9 cellular contexts compared by ENCODE assay signal in the genomic region with DNA sequence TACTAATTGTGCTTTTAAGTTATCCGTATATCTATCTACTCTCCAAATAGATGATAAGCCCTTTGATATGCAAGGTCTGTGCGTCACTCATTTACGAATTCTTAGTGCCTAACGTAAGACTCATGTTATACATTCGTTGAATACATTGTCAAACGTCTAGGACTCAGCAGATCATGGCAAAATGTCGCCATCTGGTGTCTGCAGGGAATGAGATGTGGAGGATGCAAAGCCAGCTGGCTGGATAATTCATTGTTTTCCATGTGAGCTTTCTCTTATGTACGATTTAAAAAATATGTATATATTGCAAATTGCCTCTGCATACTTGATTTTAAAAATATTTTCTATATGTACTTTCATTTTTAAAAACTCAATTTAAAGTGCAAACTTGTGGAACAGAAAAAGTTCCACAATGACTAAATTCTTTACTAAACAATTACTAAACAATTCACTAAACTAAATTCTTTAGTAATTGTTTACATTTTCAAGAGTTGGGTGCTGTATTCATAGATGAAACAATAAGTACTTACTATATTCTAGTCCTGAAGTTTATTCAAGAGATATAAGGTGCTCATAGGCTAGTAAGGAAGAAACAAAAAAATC. TPM values are rescaled to one million over a fixed set of nuclear protein-coding genes. Genes with fewer than 3 reads are reported as not detected.
DNase-seq lines count a peak whose midpoint lies in the region; ATAC-seq and TF ChIP-seq lines count a peak whose summit lies in the region.
"Had no signal": no experiment of that assay in that cellular context is flagged by ENCODE, and none has a peak within 500 bp of the region (broad histone marks: within the 10 kb centered on the region; RNA-seq: fewer than 3 reads in every experiment).

No MANE protein-coding gene starts in this region.

- no peak overlapping the region for H3K4me3 Mint-ChIP-seq in activated naive CD4-positive, alpha-beta T cell treated with anti-CD3 and anti-CD28 coated beads, Interleukin-2, amount 50 U/mL, for 24 hours

- H3K9me3 ChIP-seq in heart left ventricle, result no peaks in the 10 kb centered on the region

- H3K36me3 Mint-ChIP-seq in activated naive CD4-positive, alpha-beta T cell treated with anti-CD3 and anti-CD28 coated beads, Interleukin-2, amount 50 U/mL, for 24 hours, result no peaks in the 10 kb centered on the region

- peak; percentile 84 for TF ChIP-seq CTCF in 22Rv1 (IDR thresholded peaks at IDR 0.05)
- peak; percentile 76 for TF ChIP-seq CTCF in GM10266 (IDR thresholded peaks at IDR 0.05; ENCODE audit: control insufficient read depth, insufficient read depth, low read depth, missing control alignments)
- TF ChIP-seq CTCF in heart left ventricle (IDR thresholded peaks at IDR 0.05), result peak; percentile 38 to 83 (median 73)
- peak; percentile 88 for TF ChIP-seq CTCF in retinal pigment epithelial cell (conservative IDR thresholded peaks at IDR 0.05; ENCODE audit: low read depth, low read length)

- peaks cover 0 to 4% (median 0%) of the 10 kb centered on the region in 9 donors for H3K27me3 ChIP-seq in heart left ventricle

- ATAC-seq in heart left ventricle (peak in 1 of 4 donors; percentile 59), GM18511 (IDR thresholded peaks at IDR 0.05; ENCODE audit: unreplicated experiment) (no peak)

- peaks cover 6% of the 10 kb centered on the region for H3K27me3 Mint-ChIP-seq in activated naive CD4-positive, alpha-beta T cell treated with anti-CD3 and anti-CD28 coated beads, Interleukin-2, amount 50 U/mL, for 24 hours

- DNase-seq in GM10266 (ENCODE audit: extremely low spot score) (peak; percentile 59), LoVo (ENCODE audit: low spot score) (peak; percentile 69), SK-MEL-5 (ENCODE audit: low read depth, low spot score) (peak; percentile 78), heart left ventricle (peak in 4 of 5 donors; percentile 40 to 51 (median 42)), retinal pigment epithelial cell (ENCODE audit: low read depth) (no peak)

- no peaks in the 10 kb centered on the region for H3K9me3 Mint-ChIP-seq in activated naive CD4-positive, alpha-beta T cell treated with anti-CD3 and anti-CD28 coated beads, Interleukin-2, amount 50 U/mL, for 24 hours

- H3K4me1 Mint-ChIP-seq in activated naive CD4-positive, alpha-beta T cell treated with anti-CD3 and anti-CD28 coated beads, Interleukin-2, amount 50 U/mL, for 24 hours, result peaks cover 3% of the 10 kb centered on the region

- no peaks in the 10 kb centered on the region for H3K36me3 ChIP-seq in heart left ventricle

- intact Hi-C loops in heart left ventricle (cut with DNase I), result loop anchor here (1.0 to 10.0 kb wide), 10 partner anchors 65 to 195 kb away; no protein-coding TSS in a partner anchor

- WGBS in heart left ventricle, 4 donors, result 3% methylated on average over 8 of the region's 8 CpGs

- peak overlapping the region; percentile 11 for H3K27ac Mint-ChIP-seq in activated naive CD4-positive, alpha-beta T cell treated with anti-CD3 and anti-CD28 coated beads, Interleukin-2, amount 50 U/mL, for 24 hours

- no peak overlapping the region for H3K4me3 ChIP-seq in heart left ventricle
- H3K4me3 ChIP-seq in retinal pigment epithelial cell (ENCODE audit: low read length), result no peak overlapping the region

- TF ChIP-seq POLR2A in heart left ventricle (IDR thresholded peaks at IDR 0.05), result no peak

- in situ Hi-C loops in SK-MEL-5 (cut with HindIII; ENCODE audit: low pct_unique_long_range_greater_than_20kb, low sequenced_read_pairs), result no loop called here

- H3K4me1 ChIP-seq in heart left ventricle, result no peaks in the 10 kb centered on the region

- no peak overlapping the region for H3K27ac ChIP-seq in 22Rv1
- H3K27ac ChIP-seq in heart left ventricle, result no peak overlapping the region

RNA-seq across cellular contexts. Expression of gene ZNF202, which starts 33.8 kb away (rescaled TPM):
- total RNA-seq in SK-MEL-5 (2014; rRNA removed; shearing (Covaris generic)), result 5.8 and 7.6 TPM in 2 replicates
- 6.1 and 7.8 TPM in 2 replicates for polyA plus RNA-seq in SK-MEL-5 (2015; cell fraction: cytosol; rRNA removed)
- 74.0 and 74.4 TPM in 2 replicates for polyA plus RNA-seq in SK-MEL-5 (2015; cell fraction: nucleus; rRNA removed)
- total RNA-seq in heart left ventricle, result 1 to 10 TPM; 1.7 to 5.7 (median 4.4) TPM
- 1 to 10 TPM; 2.0 to 7.0 TPM for polyA plus RNA-seq in heart left ventricle

RNA-seq across cellular contexts. Expression of gene OR6X1, which starts 46.6 kb away (rescaled TPM):
- total RNA-seq in SK-MEL-5 (2014; rRNA removed; shearing (Covaris generic)), result not detected in 2 replicates
- polyA plus RNA-seq in SK-MEL-5 (2015; cell fraction: cytosol; rRNA removed), result not detected in 2 replicates
- polyA plus RNA-seq in SK-MEL-5 (2015; cell fraction: nucleus; rRNA removed), result not detected in 2 replicates
- not detected for total RNA-seq in heart left ventricle
- polyA plus RNA-seq in heart left ventricle, result not detected
- total RNA-seq: skeletal muscle tissue had no signal

RNA-seq across cellular contexts. Expression of gene SCN3B, which starts 53.3 kb away (rescaled TPM):
- 0.08 and 0.11 TPM in 2 replicates for total RNA-seq in SK-MEL-5 (2014; rRNA removed; shearing (Covaris generic))
- polyA plus RNA-seq in SK-MEL-5 (2015; cell fraction: cytosol; rRNA removed), result 0.04 and 0.08 TPM in 2 replicates
- 0.52 TPM in 1 of 2 replicates, not detected in the other for polyA plus RNA-seq in SK-MEL-5 (2015; cell fraction: nucleus; rRNA removed)
- 1 to 10 TPM in 5 of 9 donors, under 1 TPM in 4; 0.63 to 3.8 (median 1.2) TPM for total RNA-seq in heart left ventricle
- under 1 TPM; 0.69 to 0.75 TPM for polyA plus RNA-seq in heart left ventricle
